In the genomic region with DNA sequence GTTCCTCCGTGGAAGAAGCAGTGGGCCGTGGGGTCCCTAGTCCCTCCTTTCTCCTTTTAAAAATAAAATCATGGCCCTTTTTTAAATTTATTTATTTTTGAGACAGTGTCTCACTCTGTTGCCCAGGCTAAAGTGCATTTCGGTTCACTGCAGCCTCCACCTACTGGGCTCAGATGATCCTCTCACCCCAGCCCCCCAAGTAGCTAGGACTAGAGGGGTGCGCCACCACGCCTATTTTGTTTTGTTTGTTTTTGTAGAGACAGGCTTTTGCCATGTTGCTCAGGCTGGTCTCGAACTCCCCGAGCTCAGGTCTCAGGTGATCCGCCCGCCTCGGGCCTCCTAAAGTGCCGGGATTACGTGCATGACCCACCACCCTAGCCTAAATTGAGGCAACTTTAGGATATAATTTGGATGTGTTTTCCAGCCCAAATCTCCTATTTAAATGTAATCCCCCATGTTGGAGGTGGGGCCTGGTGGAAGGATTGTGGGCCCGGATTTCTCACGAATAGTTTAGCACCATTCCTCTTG, we compare ENCODE assay signal across 9 cellular contexts. TPM values are rescaled to one million over a fixed set of nuclear protein-coding genes. Genes with fewer than 3 reads are reported as not detected.
DNase-seq lines count a peak whose midpoint lies in the region; ATAC-seq and TF ChIP-seq lines count a peak whose summit lies in the region.
"Had no signal": no experiment of that assay in that cellular context is flagged by ENCODE, and none has a peak within 500 bp of the region (broad histone marks: within the 10 kb centered on the region; RNA-seq: fewer than 3 reads in every experiment).

No MANE protein-coding gene starts in this region.

- no peak for DNase-seq in heart right ventricle
- no peak for DNase-seq in Right ventricle myocardium superior
- peak; percentile 43 for DNase-seq in left kidney (ENCODE audit: low read depth, low spot score)
- DNase-seq in upper lobe of right lung = no peak
- no peak for DNase-seq in OCI-M2 (lab: John Stamatoyannopoulos, UW; ENCODE audit: unreplicated experiment)
- no peak for DNase-seq in H7
- no peak for DNase-seq in H9

- no peaks in the 10 kb centered on the region for H3K79me1 ChIP-seq in H9 (ENCODE audit: insufficient read depth, low read depth, low read length, poor library complexity, severe bottlenecking)

- H2AK5ac ChIP-seq in H9 (ENCODE audit: insufficient read length, low read length) = no peak overlapping the region

- H3K23me2 ChIP-seq in H9 (ENCODE audit: insufficient read length, low read depth, low read length, poor library complexity, severe bottlenecking) = no peaks in the 10 kb centered on the region

- H2AFZ ChIP-seq in H9 (ENCODE audit: low read length) = no peak overlapping the region

- H3T11ph ChIP-seq in H9 (ENCODE audit: low read length) = no peak overlapping the region

- H3K9me3 ChIP-seq in heart right ventricle = peaks cover 0 to 6% (median 0%) of the 10 kb centered on the region in 11 donors
- no peaks in the 10 kb centered on the region for H3K9me3 ChIP-seq in upper lobe of right lung
- H3K9me3 ChIP-seq in H9 (ENCODE audit: control insufficient read depth, low read depth, low read length) = peaks cover 70% of the 10 kb centered on the region

- intact Hi-C loops in heart right ventricle (cut with DNase I) = loop anchor here in 3 of 10 donors (10.0 kb wide), 4 partner anchors 240 to 570 kb away; a partner anchor contains a TSS
- intact Hi-C loops in Right ventricle myocardium superior (cut with DNase I) = no loop called here
- intact Hi-C loops in upper lobe of right lung (cut with DNase I) = no loop called here

- H3K9ac ChIP-seq in H9 (ENCODE audit: extremely low read depth, insufficient read length, low read length) = no peak overlapping the region

- H3K36me3 Mint-ChIP-seq in activated naive CD8-positive, alpha-beta T cell = peaks cover 9% of the 10 kb centered on the region
- peaks cover 0 to 17% (median 10%) of the 10 kb centered on the region in 3 experiments; a peak in 6 of 7 replicates for H3K36me3 Mint-ChIP-seq in H9 (ENCODE audit: insufficient read depth in 1 of 3, low read depth in 3 of 3)

- TF ChIP-seq CTCF in heart right ventricle (IDR thresholded peaks at IDR 0.05) (no peak), upper lobe of right lung (IDR thresholded peaks at IDR 0.05) (no peak), H9 (conservative IDR thresholded peaks at IDR 0.05) (no peak)

- no peak overlapping the region for H2BK12ac ChIP-seq in H9 (ENCODE audit: insufficient read length, low read depth, low read length)

- no peak overlapping the region for H2BK120ac ChIP-seq in H9 (ENCODE audit: low read depth, low read length, poor library complexity, severe bottlenecking)

- H3K23ac ChIP-seq in H9 (ENCODE audit: insufficient read length, low read depth, low read length) = no peak overlapping the region

- 17 to 20% methylated on average over 14 of the region's 14 CpGs for WGBS in heart right ventricle, 2 donors
- no CpG with 5 or more reads among the region's 14 CpGs for WGBS in H9 (ENCODE audit: extremely low coverage, insufficient read length, low lambda C conversion rate)

- no peak for ATAC-seq in heart right ventricle
- ATAC-seq in Right ventricle myocardium superior (ENCODE audit: poor library complexity) = no peak
- ATAC-seq in upper lobe of right lung = no peak

- peaks cover 25% of the 10 kb centered on the region for H3K4me1 Mint-ChIP-seq in activated naive CD8-positive, alpha-beta T cell (ENCODE audit: low read depth)
- H3K4me1 Mint-ChIP-seq in H9 = no peaks in the 10 kb centered on the region

- no peaks in the 10 kb centered on the region for H3K27me3 Mint-ChIP-seq in activated naive CD8-positive, alpha-beta T cell
- H3K27me3 Mint-ChIP-seq in H9 (ENCODE audit: low read depth) = no peaks in the 10 kb centered on the region; the same call in 1 of the 2 replicates

- H3K4me2 ChIP-seq in H9 (ENCODE audit: insufficient read depth, insufficient read length, low read length) = no peak overlapping the region

- H3K4me3 Mint-ChIP-seq in activated naive CD8-positive, alpha-beta T cell = peak overlapping the region; percentile 98
- no peak overlapping the region for H3K4me3 Mint-ChIP-seq in H9

- no peak overlapping the region for H3K4ac ChIP-seq in H9 (ENCODE audit: low read depth, low read length)

- no peak overlapping the region for H2BK15ac ChIP-seq in H9 (ENCODE audit: low read depth, low read length)

- H3K9me3 Mint-ChIP-seq in activated naive CD8-positive, alpha-beta T cell (ENCODE audit: low read depth) = peaks cover 3% of the 10 kb centered on the region
- H3K9me3 Mint-ChIP-seq in H9 = peaks cover 85 to 88% of the 10 kb centered on the region in 2 experiments

- H3K36me3 ChIP-seq in heart right ventricle (peaks cover 0 to 2% (median 0%) of the 10 kb centered on the region in 9 donors), upper lobe of right lung (no peaks in the 10 kb centered on the region), H7 (replicated peaks; ENCODE audit: control insufficient read depth, insufficient read depth, low read length) (no peaks in the 10 kb centered on the region)

- H4K5ac ChIP-seq in H9 (ENCODE audit: insufficient read length, low read depth, low read length) = no peak overlapping the region

- peak overlapping the region; percentile 98 for H3K27ac Mint-ChIP-seq in activated naive CD8-positive, alpha-beta T cell
- no peak overlapping the region for H3K27ac Mint-ChIP-seq in H9

- no peak overlapping the region for H3K56ac ChIP-seq in H9 (ENCODE audit: insufficient read length, low read depth, low read length)

- no peak overlapping the region for H4K91ac ChIP-seq in H9 (ENCODE audit: insufficient read length, low read depth, low read length)

- peaks cover 3 to 26% (median 19%) of the 10 kb centered on the region in 9 donors for H3K4me1 ChIP-seq in heart right ventricle
- no peaks in the 10 kb centered on the region for H3K4me1 ChIP-seq in upper lobe of right lung
- no peaks in the 10 kb centered on the region for H3K4me1 ChIP-seq in H9 (ENCODE audit: insufficient read depth, low read length)

- H3K14ac ChIP-seq in H9 (ENCODE audit: insufficient read depth, low read length) = no peak overlapping the region

- H4K8ac ChIP-seq in H9 (replicated peaks; ENCODE audit: insufficient read length, low read depth, low read length) = no peak overlapping the region

- no peak overlapping the region for H3K18ac ChIP-seq in H9 (ENCODE audit: insufficient read length, low read depth, low read length)

- H2BK5ac ChIP-seq in H9 (ENCODE audit: insufficient read length, low read length) = no peak overlapping the region

- no peaks in the 10 kb centered on the region for H3K79me2 ChIP-seq in H9 (ENCODE audit: insufficient read depth, low read length)

- H2BK20ac ChIP-seq in H9 (ENCODE audit: low read depth, low read length, poor library complexity, severe bottlenecking) = no peak overlapping the region

- peak overlapping the region; percentile 58 to 93 (median 80) for H3K4me3 ChIP-seq in heart right ventricle
- H3K4me3 ChIP-seq in upper lobe of right lung = peak overlapping the region; percentile 75
- no peak overlapping the region for H3K4me3 ChIP-seq in H7 (ENCODE audit: insufficient read depth, low read depth, low read length)

- no peaks in the 10 kb centered on the region for H4K20me1 ChIP-seq in H9 (ENCODE audit: control insufficient read depth, insufficient read depth, insufficient read length)

- H3K27ac ChIP-seq in heart right ventricle (peak overlapping the region in 8 of 10 donors; percentile 42 to 92 (median 70)), upper lobe of right lung (peak overlapping the region; percentile 83), H9 (ENCODE audit: insufficient read length, low read depth, low read length) (no peak overlapping the region)

- H3K27me3 ChIP-seq in heart right ventricle (no peaks in the 10 kb centered on the region), upper lobe of right lung (no peaks in the 10 kb centered on the region), H7 (ENCODE audit: control insufficient read depth, insufficient read depth, low read length) (no peaks in the 10 kb centered on the region), H9 (ENCODE audit: insufficient read depth, low read length) (no peaks in the 10 kb centered on the region)

RNA-seq across cellular contexts. Expression of a gene that starts 0.8 kb away (rescaled TPM):
- 1 to 10 TPM; 4.4 to 8.4 (median 6.4) TPM for total RNA-seq in heart right ventricle
- polyA plus RNA-seq in heart right ventricle = 1 to 10 TPM in 1 of 2 donors, under 1 TPM in 1; 0.93 to 6.4 TPM
- 3.8 TPM for total RNA-seq in Right ventricle myocardium superior
- 13.5 TPM for total RNA-seq in upper lobe of right lung
- total RNA-seq in H7 (2014; rRNA removed; shearing (Covaris generic)) = not detected in 2 replicates
- total RNA-seq in H9 (2021) = not detected in 2 replicates
- total RNA-seq: NCI-H460 had no signal
